In the genomic region with DNA sequence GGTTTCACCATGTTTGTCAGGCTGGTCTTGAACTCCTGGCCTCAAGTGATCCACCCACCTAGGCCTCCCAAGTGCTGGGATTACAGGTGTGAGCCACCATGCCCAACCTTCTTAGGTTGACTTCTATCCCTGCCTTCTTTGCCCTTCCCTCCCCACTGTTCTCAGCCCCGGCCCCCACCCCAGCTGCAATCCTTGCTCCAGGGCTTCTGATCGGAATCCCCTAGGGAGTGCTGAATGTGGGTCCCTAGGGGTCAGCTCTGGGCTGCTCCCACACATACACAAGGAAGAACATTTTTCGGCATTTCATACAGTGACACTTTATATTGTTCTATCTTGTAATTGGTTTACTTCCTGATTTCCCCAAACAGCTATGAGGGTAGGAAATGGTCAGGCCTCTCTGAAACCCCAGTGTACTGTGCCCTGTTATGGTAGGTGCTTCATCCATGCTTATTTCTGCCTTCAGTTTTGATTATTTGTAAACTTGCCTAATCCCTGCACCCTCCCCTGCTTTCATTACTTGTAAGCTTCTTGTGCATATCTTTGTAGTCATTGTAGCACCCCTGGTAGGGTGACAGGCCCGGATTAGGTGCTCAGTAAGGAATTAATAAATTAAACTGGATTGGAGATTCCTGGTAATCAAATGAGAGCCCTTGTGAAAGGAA, we compare ENCODE assay signal across 9 cellular contexts. TPM values are rescaled to one million over a fixed set of nuclear protein-coding genes. Genes with fewer than 3 reads are reported as not detected.
DNase-seq lines count a peak whose midpoint lies in the region; ATAC-seq, FAIRE-seq and TF ChIP-seq lines count a peak whose summit lies in the region.
"Had no signal": no experiment of that assay in that cellular context is flagged by ENCODE, and none has a peak within 500 bp of the region (broad histone marks: within the 10 kb centered on the region; RNA-seq: fewer than 3 reads in every experiment).

No MANE protein-coding gene starts in this region.

- H3K27ac Mint-ChIP-seq in astrocyte (ENCODE audit: unreplicated experiment) (no peak overlapping the region), mesothelial cell of epicardium (peak overlapping the region; percentile 91)
- H3K27ac Mint-ChIP-seq in naive thymus-derived CD4-positive, alpha-beta T cell: peak overlapping the region in 1 of 9 donors; percentile 52
- H3K27ac Mint-ChIP-seq: stimulated activated effector memory CD8-positive, alpha-beta T cell treated with anti-CD3 and anti-CD28 coated beads, Interleukin-12 subunit alpha, Interleukin-12 subunit beta, amount 100 ng/mL, for 72 hours had no signal

- intact Hi-C loops in naive thymus-derived CD4-positive, alpha-beta T cell (cut with micrococcal nuclease): loop anchor here in 1 of 2 donors (10.0 kb wide), 1 partner anchor 633 kb away; a partner anchor contains a TSS

- FAIRE-seq in astrocyte (lab: Jason Lieb, UNC): no peak

- H3K4me2 ChIP-seq in KMS-11 (peak overlapping the region; percentile 23; the same call in 1 of the 2 replicates), astrocyte (ENCODE audit: low read length) (peak overlapping the region; percentile 15)

- H3K27me3 ChIP-seq in KMS-11 (ENCODE audit: insufficient read depth, low read depth): no peaks in the 10 kb centered on the region
- no peaks in the 10 kb centered on the region for H3K27me3 ChIP-seq in astrocyte (ENCODE audit: insufficient read depth, low read length)
- H3K27me3 ChIP-seq in naive thymus-derived CD4-positive, alpha-beta T cell (ENCODE audit: control insufficient read depth in 2 of 2, insufficient read depth in 2 of 2, low read length in 2 of 2): no peaks in the 10 kb centered on the region

- no peak for DNase-seq in astrocyte (ENCODE audit: low read depth)
- DNase-seq in mesothelial cell of epicardium (ENCODE audit: low spot score in 2 of 2, unreplicated experiment in 2 of 2): no peak
- DNase-seq in naive thymus-derived CD4-positive, alpha-beta T cell: no peak
- DNase-seq in NCI-H2107 treated with DMSO at 0.1 percent for 48 hours (lab: John Stamatoyannopoulos, UW; ENCODE audit: unreplicated experiment): no peak
- no peak for DNase-seq in activated CD4-positive, alpha-beta T cell treated with anti-CD3 and anti-CD28 coated beads for 48 hours
- DNase-seq in stimulated activated CD8-positive, alpha-beta memory T cell treated with anti-CD3 and anti-CD28 coated beads, Interleukin-4, amount 100 ng/mL, for 48 hours: no peak

- CTCF ChIA-PET in naive thymus-derived CD4-positive, alpha-beta T cell (lab: Charles Lee): no interaction called here

- TF ChIP-seq CTCF in KMS-11 (conservative IDR thresholded peaks at IDR 0.05; ENCODE audit: low read depth, low read length) (no peak), astrocyte (IDR thresholded peaks at IDR 0.05; ENCODE audit: insufficient read depth, low read depth, low read length) (no peak), mesothelial cell of epicardium (IDR thresholded peaks at IDR 0.05; ENCODE audit: unreplicated experiment) (no peak)

- H3K36me3 ChIP-seq in KMS-11 (ENCODE audit: insufficient read depth): no peaks in the 10 kb centered on the region
- H3K36me3 ChIP-seq in astrocyte (ENCODE audit: insufficient read depth, low read length): no peaks in the 10 kb centered on the region
- H3K36me3 ChIP-seq in naive thymus-derived CD4-positive, alpha-beta T cell (ENCODE audit: control insufficient read depth in 2 of 3, insufficient read depth in 3 of 3, low read length in 3 of 3): no peaks in the 10 kb centered on the region

- no peaks in the 10 kb centered on the region for H3K9me3 Mint-ChIP-seq in astrocyte (ENCODE audit: unreplicated experiment)
- no peaks in the 10 kb centered on the region for H3K9me3 Mint-ChIP-seq in mesothelial cell of epicardium
- H3K9me3 Mint-ChIP-seq in naive thymus-derived CD4-positive, alpha-beta T cell: peaks cover 0 to 2% (median 0%) of the 10 kb centered on the region in 11 donors
- H3K9me3 Mint-ChIP-seq: stimulated activated effector memory CD8-positive, alpha-beta T cell treated with anti-CD3 and anti-CD28 coated beads, Interleukin-12 subunit alpha, Interleukin-12 subunit beta, amount 100 ng/mL, for 72 hours had no signal

- H3K4me1 Mint-ChIP-seq in astrocyte (ENCODE audit: low read depth, unreplicated experiment) (peaks cover 74% of the 10 kb centered on the region), mesothelial cell of epicardium (peaks cover 68% of the 10 kb centered on the region)
- peaks cover 0 to 31% (median 0%) of the 10 kb centered on the region in 7 donors for H3K4me1 Mint-ChIP-seq in naive thymus-derived CD4-positive, alpha-beta T cell

- H3K36me3 Mint-ChIP-seq in astrocyte (ENCODE audit: low read depth, unreplicated experiment) (no peaks in the 10 kb centered on the region), mesothelial cell of epicardium (no peaks in the 10 kb centered on the region)
- peaks cover 0 to 5% (median 1%) of the 10 kb centered on the region in 5 donors for H3K36me3 Mint-ChIP-seq in naive thymus-derived CD4-positive, alpha-beta T cell
- H3K36me3 Mint-ChIP-seq: stimulated activated effector memory CD8-positive, alpha-beta T cell treated with anti-CD3 and anti-CD28 coated beads, Interleukin-12 subunit alpha, Interleukin-12 subunit beta, amount 100 ng/mL, for 72 hours had no signal

- no peaks in the 10 kb centered on the region for H3K9me3 ChIP-seq in astrocyte (ENCODE audit: insufficient read depth, low read depth, low read length)
- H3K9me3 ChIP-seq in naive thymus-derived CD4-positive, alpha-beta T cell (ENCODE audit: control insufficient read depth in 2 of 3, low read length in 3 of 3): no peaks in the 10 kb centered on the region

- no peak overlapping the region for H3K9ac ChIP-seq in KMS-11
- peak overlapping the region; percentile 39 for H3K9ac ChIP-seq in astrocyte (ENCODE audit: low read length)

- H3K4me3 ChIP-seq in KMS-11 (IDR thresholded peaks at IDR 0.05; ENCODE audit: insufficient read depth, low read depth, low read length) (no peak overlapping the region), astrocyte (ENCODE audit: insufficient read depth, low read depth, low read length) (no peak overlapping the region)
- H3K4me3 ChIP-seq in naive thymus-derived CD4-positive, alpha-beta T cell (ENCODE audit: low read length): no peak overlapping the region

- H3K27ac ChIP-seq in KMS-11 (0 out of 2 replicates have a peak overlapping the region, but pooled peaks have one; percentile 5), astrocyte (ENCODE audit: low read depth, low read length) (peak overlapping the region; percentile 9), temporal lobe (ENCODE audit: low read depth, low read length) (peak overlapping the region; percentile 47)
- H3K27ac ChIP-seq in naive thymus-derived CD4-positive, alpha-beta T cell (ENCODE audit: low read depth, low read length): no peak overlapping the region

- H3K4me1 ChIP-seq in KMS-11 (ENCODE audit: low read depth, poor library complexity, severe bottlenecking) (peaks cover 55% of the 10 kb centered on the region), astrocyte (ENCODE audit: insufficient read depth, low read length) (peaks cover 36% of the 10 kb centered on the region)
- peaks cover 1 to 16% of the 10 kb centered on the region in 2 donors for H3K4me1 ChIP-seq in naive thymus-derived CD4-positive, alpha-beta T cell (ENCODE audit: control insufficient read depth in 2 of 2, insufficient read depth in 2 of 2, low read length in 2 of 2)

- no peaks in the 10 kb centered on the region for H4K20me1 ChIP-seq in KMS-11 (ENCODE audit: insufficient read depth)
- H4K20me1 ChIP-seq in astrocyte (ENCODE audit: insufficient read depth, low read length): no peaks in the 10 kb centered on the region

- H2AFZ ChIP-seq in KMS-11 (ENCODE audit: low read depth): peak overlapping the region; percentile 74
- H2AFZ ChIP-seq in astrocyte (ENCODE audit: low read depth, low read length): peak overlapping the region; percentile 11

- H3K27me3 Mint-ChIP-seq in astrocyte (ENCODE audit: low read depth, unreplicated experiment) (no peaks in the 10 kb centered on the region), mesothelial cell of epicardium (ENCODE audit: low read depth) (no peaks in the 10 kb centered on the region)
- H3K27me3 Mint-ChIP-seq in naive thymus-derived CD4-positive, alpha-beta T cell: peaks cover 0 to 4% (median 0%) of the 10 kb centered on the region in 5 donors

- POLR2A ChIA-PET in naive thymus-derived CD4-positive, alpha-beta T cell (lab: Charles Lee): interaction anchor here (1.2 kb wide), 1 partner anchor 8 kb away, joined by 3 read pairs; no protein-coding TSS in a partner anchor

- no peak for ATAC-seq in naive thymus-derived CD4-positive, alpha-beta T cell

- H3K79me2 ChIP-seq in KMS-11 (ENCODE audit: insufficient read depth, low read depth) (no peaks in the 10 kb centered on the region), astrocyte (ENCODE audit: insufficient read depth, low read length) (no peaks in the 10 kb centered on the region)

- peak overlapping the region; percentile 60 for H3K4me3 Mint-ChIP-seq in astrocyte (ENCODE audit: unreplicated experiment)
- no peak overlapping the region for H3K4me3 Mint-ChIP-seq in mesothelial cell of epicardium
- H3K4me3 Mint-ChIP-seq in naive thymus-derived CD4-positive, alpha-beta T cell: no peak overlapping the region
- H3K4me3 Mint-ChIP-seq: stimulated activated effector memory CD8-positive, alpha-beta T cell treated with anti-CD3 and anti-CD28 coated beads, Interleukin-12 subunit alpha, Interleukin-12 subunit beta, amount 100 ng/mL, for 72 hours had no signal

RNA-seq across cellular contexts. Expression of a gene that starts 5.8 kb away (rescaled TPM):
- 269 and 275 TPM in 2 replicates for total RNA-seq in astrocyte
- 241 to 259 TPM (median 251 TPM) in 3 replicates for total RNA-seq in mesothelial cell of epicardium
- 274 TPM for total RNA-seq in temporal lobe
- total RNA-seq in naive thymus-derived CD4-positive, alpha-beta T cell: 100 to 1,000 TPM in 3 of 5 experiments, 10 to 100 TPM in 2; 76.1 to 193 (median 145) TPM
- 100 to 1,000 TPM; 179 to 349 TPM for polyA plus RNA-seq in naive thymus-derived CD4-positive, alpha-beta T cell

RNA-seq across cellular contexts. Expression of a gene that starts 38.1 kb away (rescaled TPM):
- 82.8 and 96.9 TPM in 2 replicates for total RNA-seq in astrocyte
- 34.7 to 37.2 TPM (median 35.9 TPM) in 3 replicates for total RNA-seq in mesothelial cell of epicardium
- 11.1 TPM for total RNA-seq in temporal lobe
- total RNA-seq in naive thymus-derived CD4-positive, alpha-beta T cell: 1 to 10 TPM; 1.5 to 3.2 (median 2.0) TPM
- under 1 TPM; 0.66 to 0.83 TPM for polyA plus RNA-seq in naive thymus-derived CD4-positive, alpha-beta T cell
